Comparison of ENCODE assay signal across 19 cellular contexts in the genomic region with DNA sequence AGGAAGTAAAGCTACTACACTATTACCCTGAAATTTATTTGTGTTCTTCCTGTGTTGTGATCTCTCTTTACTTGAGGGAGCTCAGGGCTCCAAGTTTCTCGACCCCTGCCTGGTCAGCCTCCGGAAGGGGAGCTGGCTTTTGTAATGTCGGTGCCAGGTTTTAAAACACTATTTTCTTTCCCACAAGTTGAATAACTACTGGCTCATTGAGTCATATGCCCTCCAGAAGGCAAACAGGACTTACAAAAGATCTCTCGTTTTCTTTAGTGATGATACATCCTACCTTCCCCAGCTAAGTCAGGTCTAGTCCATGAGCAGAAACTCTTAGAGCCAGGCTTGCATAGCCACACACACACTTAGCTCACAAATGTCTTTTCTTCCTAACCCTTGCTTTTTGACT.
A peak's percentile ranks its signal among the peaks of the same experiment; 100 is the strongest.
DNase-seq lines count a peak whose midpoint lies in the region; ATAC-seq and TF ChIP-seq lines count a peak whose summit lies in the region.
"Had no signal": no experiment of that assay in that cellular context is flagged by ENCODE, and none has a peak within 500 bp of the region (broad histone marks: within the 10 kb centered on the region; RNA-seq: fewer than 3 reads in every experiment).

No MANE protein-coding gene starts in this region.

- no peaks in the 10 kb centered on the region for H3K4me1 Mint-ChIP-seq in activated CD8-positive, alpha-beta T cell treated with anti-CD3 and anti-CD28 coated beads for 36 hours (ENCODE audit: low read depth)
- H3K4me1 Mint-ChIP-seq: activated CD4-positive, alpha-beta T cell treated with anti-CD3 and anti-CD28 coated beads for 36 hours; activated naive CD4-positive, alpha-beta T cell treated with anti-CD3 and anti-CD28 coated beads, Interleukin-2, amount 10 ng/mL, durations not matched to agents 7 days and 5 days; central memory CD8-positive, alpha-beta T cell had no signal

- H3K9me3 ChIP-seq in AG04450 (ENCODE audit: control insufficient read depth, insufficient read depth, low read length) (no peaks in the 10 kb centered on the region), prostate gland (no peaks in the 10 kb centered on the region)
- H3K9me3 ChIP-seq: psoas muscle, thoracic aorta had no signal

- ATAC-seq in activated CD8-positive, alpha-beta T cell treated with anti-CD3 and anti-CD28 coated beads for 36 hours: no peak
- ATAC-seq: activated CD4-positive, alpha-beta T cell treated with anti-CD3 and anti-CD28 coated beads for 36 hours; psoas muscle had no signal

- CTCF ChIA-PET in AG04450 (lab: Charles Lee): interaction anchor here (1.4 kb wide), 1 partner anchor 8 kb away, joined by 3 read pairs; no protein-coding TSS in a partner anchor
- CTCF ChIA-PET in activated CD8-positive, alpha-beta T cell treated with anti-CD3 and anti-CD28 coated beads for 36 hours (lab: Charles Lee): no interaction called here

- H3K27me3 ChIP-seq in AG04450 (ENCODE audit: control insufficient read depth, insufficient read depth, low read length) (no peaks in the 10 kb centered on the region), prostate gland (replicated peaks; ENCODE audit: insufficient read depth) (no peaks in the 10 kb centered on the region)
- H3K27me3 ChIP-seq: hepatocyte had no signal

- H3K36me3 Mint-ChIP-seq in activated CD8-positive, alpha-beta T cell treated with anti-CD3 and anti-CD28 coated beads for 36 hours (ENCODE audit: low read depth): no peaks in the 10 kb centered on the region
- H3K36me3 Mint-ChIP-seq: activated naive CD4-positive, alpha-beta T cell treated with anti-CD3 and anti-CD28 coated beads, Interleukin-2, amount 10 ng/mL, durations not matched to agents 7 days and 5 days had no signal

- DNase-seq in AG04450 (ENCODE audit: low read depth, low spot score) (no peak), RPMI7951 (ENCODE audit: low read depth) (peak; percentile 19), dedifferentiated amniotic fluid mesenchymal stem cell (ENCODE audit: extremely low spot score) (peak; percentile 50), kidney tubule cell (ENCODE audit: low spot score) (peak; percentile 18), substantia nigra (lab: John Stamatoyannopoulos, UW) (no peak), cardiac septum (ENCODE audit: low spot score) (no peak), prostate gland (ENCODE audit: low spot score) (no peak)
- DNase-seq in activated CD8-positive, alpha-beta T cell treated with anti-CD3 and anti-CD28 coated beads for 36 hours: no peak
- DNase-seq: activated CD4-positive, alpha-beta T cell treated with anti-CD3 and anti-CD28 coated beads for 36 hours; activated naive CD4-positive, alpha-beta T cell treated with anti-CD3 and anti-CD28 coated beads, Interleukin-2, amount 10 ng/mL, durations not matched to agents 7 days and 5 days; MM.1S; NCI-H2081 treated with DMSO at 0.1 percent for 48 hours; psoas muscle; RPMI8226; stimulated activated CD4-positive, alpha-beta T cell treated with anti-CD3 and anti-CD28 coated beads, Interleukin-1b, Interleukin-23, amount 100 ng/mL, for 48 hours; T-helper 2 cell had no signal

- H3K27ac Mint-ChIP-seq in activated CD8-positive, alpha-beta T cell treated with anti-CD3 and anti-CD28 coated beads for 36 hours: no peak overlapping the region
- H3K27ac Mint-ChIP-seq: activated CD4-positive, alpha-beta T cell treated with anti-CD3 and anti-CD28 coated beads for 36 hours; activated naive CD4-positive, alpha-beta T cell treated with anti-CD3 and anti-CD28 coated beads, Interleukin-2, amount 10 ng/mL, durations not matched to agents 7 days and 5 days had no signal

- no peak overlapping the region for H3K4me3 Mint-ChIP-seq in activated CD8-positive, alpha-beta T cell treated with anti-CD3 and anti-CD28 coated beads for 36 hours
- H3K4me3 Mint-ChIP-seq: activated CD4-positive, alpha-beta T cell treated with anti-CD3 and anti-CD28 coated beads for 36 hours; activated naive CD4-positive, alpha-beta T cell treated with anti-CD3 and anti-CD28 coated beads, Interleukin-2, amount 10 ng/mL, durations not matched to agents 7 days and 5 days; central memory CD8-positive, alpha-beta T cell had no signal

- 48% methylated on average over 4 of the region's 4 CpGs for WGBS in prostate gland

- H3K4me1 ChIP-seq in prostate gland (replicated peaks): no peaks in the 10 kb centered on the region
- H3K4me1 ChIP-seq: psoas muscle had no signal

- intact Hi-C loops in activated CD8-positive, alpha-beta T cell treated with anti-CD3 and anti-CD28 coated beads for 36 hours (cut with micrococcal nuclease): no loop called here
- intact Hi-C loops in cardiac septum (cut with DNase I): no loop called here
- intact Hi-C loops in prostate gland (cut with DNase I): no loop called here

- POLR2A ChIA-PET in AG04450 (lab: Yijun Ruan, JAX): no interaction called here
- POLR2A ChIA-PET in activated CD8-positive, alpha-beta T cell treated with anti-CD3 and anti-CD28 coated beads for 36 hours (lab: Charles Lee): no interaction called here

- H3K4me3 ChIP-seq in AG04450 (ENCODE audit: low read depth, low read length) (no peak overlapping the region), prostate gland (no peak overlapping the region)
- H3K4me3 ChIP-seq: hepatocyte, psoas muscle, thoracic aorta had no signal

- no peaks in the 10 kb centered on the region for H3K36me3 ChIP-seq in prostate gland
- H3K36me3 ChIP-seq: thoracic aorta had no signal

- TF ChIP-seq POLR2A in prostate gland (IDR thresholded peaks at IDR 0.05): no peak

- TF ChIP-seq CTCF in AG04450 (IDR thresholded peaks at IDR 0.05; ENCODE audit: low read depth, low read length) (no peak), prostate gland (IDR thresholded peaks at IDR 0.05) (no peak)
- no peak for TF ChIP-seq CTCF in activated CD8-positive, alpha-beta T cell treated with anti-CD3 and anti-CD28 coated beads for 36 hours (IDR thresholded peaks at IDR 0.05)

- no peaks in the 10 kb centered on the region for H3K9me3 Mint-ChIP-seq in activated CD8-positive, alpha-beta T cell treated with anti-CD3 and anti-CD28 coated beads for 36 hours

- no peaks in the 10 kb centered on the region for H3K27me3 Mint-ChIP-seq in activated CD8-positive, alpha-beta T cell treated with anti-CD3 and anti-CD28 coated beads for 36 hours
- H3K27me3 Mint-ChIP-seq: activated CD4-positive, alpha-beta T cell treated with anti-CD3 and anti-CD28 coated beads for 36 hours; activated naive CD4-positive, alpha-beta T cell treated with anti-CD3 and anti-CD28 coated beads, Interleukin-2, amount 10 ng/mL, durations not matched to agents 7 days and 5 days; central memory CD8-positive, alpha-beta T cell had no signal

- H3K27ac ChIP-seq in AG04450 (ENCODE audit: low read depth, low read length) (peak overlapping the region; percentile 47), substantia nigra (ENCODE audit: low read depth, low read length, poor library complexity, severe bottlenecking) (no peak overlapping the region), prostate gland (no peak overlapping the region)
- H3K27ac ChIP-seq: hepatocyte, psoas muscle, thoracic aorta had no signal

Comparison
In these comparisons a context has a peak if more than half of its experiments do, and no peak if none do; other contexts are left out.
1. DNase-seq: peak in RPMI7951 (single experiment), dedifferentiated amniotic fluid mesenchymal stem cell (single experiment) and kidney tubule cell (single experiment); none in AG04450 (single experiment), activated CD8-positive, alpha-beta T cell treated with anti-CD3 and anti-CD28 coated beads for 36 hours (single experiment), substantia nigra (0 of 49), cardiac septum (single experiment) and prostate gland (single experiment).